Comparison of ENCODE assay signal across 9 cellular contexts in the genomic region with DNA sequence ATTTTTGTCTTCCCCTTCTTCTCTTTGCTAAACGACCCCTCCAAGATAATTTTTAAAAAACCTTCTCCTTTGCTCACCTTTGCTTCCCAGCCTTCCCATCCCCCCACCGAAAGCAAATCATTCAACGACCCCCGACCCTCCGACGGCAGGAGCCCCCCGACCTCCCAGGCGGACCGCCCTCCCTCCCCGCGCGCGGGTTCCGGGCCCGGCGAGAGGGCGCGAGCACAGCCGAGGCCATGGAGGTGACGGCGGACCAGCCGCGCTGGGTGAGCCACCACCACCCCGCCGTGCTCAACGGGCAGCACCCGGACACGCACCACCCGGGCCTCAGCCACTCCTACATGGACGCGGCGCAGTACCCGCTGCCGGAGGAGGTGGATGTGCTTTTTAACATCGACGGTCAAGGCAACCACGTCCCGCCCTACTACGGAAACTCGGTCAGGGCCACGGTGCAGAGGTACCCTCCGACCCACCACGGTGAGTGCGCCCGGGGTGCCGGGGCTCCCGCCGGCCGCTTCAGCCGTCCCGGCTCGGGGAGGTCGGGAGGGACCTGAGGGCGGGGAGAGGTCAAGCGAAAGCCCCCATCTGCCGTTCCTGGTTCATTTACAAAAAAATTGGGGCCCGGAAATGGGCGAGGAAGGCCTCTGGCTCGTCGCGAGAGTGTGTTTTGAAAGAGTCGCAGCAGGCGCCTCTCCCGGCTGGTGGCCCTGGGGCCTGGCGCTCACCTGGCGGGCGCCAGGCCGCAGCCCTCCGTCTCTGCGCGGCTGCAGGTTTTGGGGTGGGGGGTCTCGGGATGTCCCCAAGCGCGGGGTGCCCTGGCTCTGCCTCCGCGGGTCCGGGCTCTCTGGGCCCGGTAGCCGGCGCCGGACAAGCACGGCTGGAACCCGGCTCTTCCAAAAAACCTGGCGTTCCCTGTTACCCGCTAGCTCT. TPM values are rescaled to one million over a fixed set of nuclear protein-coding genes. Genes with fewer than 3 reads are reported as not detected.
A peak's percentile ranks its signal among the peaks of the same experiment; 100 is the strongest.
DNase-seq lines count a peak whose midpoint lies in the region; ATAC-seq and TF ChIP-seq lines count a peak whose summit lies in the region.
"Had no signal": no experiment of that assay in that cellular context is flagged by ENCODE, and none has a peak within 500 bp of the region (broad histone marks: within the 10 kb centered on the region; RNA-seq: fewer than 3 reads in every experiment).

No MANE protein-coding gene starts in this region.

- TF ChIP-seq POLR2A in GM15510 (IDR thresholded peaks at IDR 0.05; ENCODE audit: borderline replicate concordance, extremely low read depth, insufficient read length) (peak; percentile 24), gastrocnemius medialis (IDR thresholded peaks at IDR 0.05) (no peak)

- H3K4me1 ChIP-seq in gastrocnemius medialis, result peaks cover 12 to 31% of the 10 kb centered on the region in 2 donors

- intact Hi-C loops in left ventricle myocardium superior (cut with micrococcal nuclease) (no loop called here), gastrocnemius medialis (cut with DNase I; ENCODE audit: low total_unique reads) (no loop called here)

- in situ Hi-C loops in gastrocnemius medialis (cut with MboI; ENCODE audit: low sequenced_read_pairs in 4 of 4), result no loop called here

- peak overlapping the region; percentile 48 to 57 (median 50) for H3K4me3 ChIP-seq in gastrocnemius medialis

- peak; percentile 82 for DNase-seq in activated CD8-positive, alpha-beta memory T cell treated with anti-CD3 and anti-CD28 coated beads for 24 hours
- no peak for DNase-seq in left ventricle myocardium superior
- no peak for DNase-seq in gastrocnemius medialis
- no peak for DNase-seq in HuH-7.5 (ENCODE audit: low spot score)
- no peak for DNase-seq in SHP77 (lab: John Stamatoyannopoulos, UW)
- DNase-seq in EL, result no peak
- DNase-seq: NCI-H774 had no signal

- H3K27me3 ChIP-seq in gastrocnemius medialis, result peaks cover 87 to 93% (median 93%) of the 10 kb centered on the region in 3 donors

- no peaks in the 10 kb centered on the region for H3K9me3 ChIP-seq in gastrocnemius medialis

- ATAC-seq in left ventricle myocardium superior (peak; percentile 13), gastrocnemius medialis (no peak), HG03439 (IDR thresholded peaks at IDR 0.05; ENCODE audit: unreplicated experiment) (no peak)

- H3K27ac ChIP-seq in gastrocnemius medialis, result peak overlapping the region; percentile 42 to 67 (median 56)

- no peaks in the 10 kb centered on the region for H3K36me3 ChIP-seq in gastrocnemius medialis

- no peak for TF ChIP-seq CTCF in gastrocnemius medialis (IDR thresholded peaks at IDR 0.05 in 4 of 5, conservative IDR thresholded peaks at IDR 0.05 in 1 of 5)

RNA-seq across cellular contexts. Expression of gene GATA3, which starts 1.2 kb away (rescaled TPM):
- total RNA-seq in left ventricle myocardium superior (1.1 TPM), gastrocnemius medialis (under 1 TPM; 0.12 to 0.61 (median 0.58) TPM)
